22 cellular contexts compared by ENCODE assay signal in the genomic region with DNA sequence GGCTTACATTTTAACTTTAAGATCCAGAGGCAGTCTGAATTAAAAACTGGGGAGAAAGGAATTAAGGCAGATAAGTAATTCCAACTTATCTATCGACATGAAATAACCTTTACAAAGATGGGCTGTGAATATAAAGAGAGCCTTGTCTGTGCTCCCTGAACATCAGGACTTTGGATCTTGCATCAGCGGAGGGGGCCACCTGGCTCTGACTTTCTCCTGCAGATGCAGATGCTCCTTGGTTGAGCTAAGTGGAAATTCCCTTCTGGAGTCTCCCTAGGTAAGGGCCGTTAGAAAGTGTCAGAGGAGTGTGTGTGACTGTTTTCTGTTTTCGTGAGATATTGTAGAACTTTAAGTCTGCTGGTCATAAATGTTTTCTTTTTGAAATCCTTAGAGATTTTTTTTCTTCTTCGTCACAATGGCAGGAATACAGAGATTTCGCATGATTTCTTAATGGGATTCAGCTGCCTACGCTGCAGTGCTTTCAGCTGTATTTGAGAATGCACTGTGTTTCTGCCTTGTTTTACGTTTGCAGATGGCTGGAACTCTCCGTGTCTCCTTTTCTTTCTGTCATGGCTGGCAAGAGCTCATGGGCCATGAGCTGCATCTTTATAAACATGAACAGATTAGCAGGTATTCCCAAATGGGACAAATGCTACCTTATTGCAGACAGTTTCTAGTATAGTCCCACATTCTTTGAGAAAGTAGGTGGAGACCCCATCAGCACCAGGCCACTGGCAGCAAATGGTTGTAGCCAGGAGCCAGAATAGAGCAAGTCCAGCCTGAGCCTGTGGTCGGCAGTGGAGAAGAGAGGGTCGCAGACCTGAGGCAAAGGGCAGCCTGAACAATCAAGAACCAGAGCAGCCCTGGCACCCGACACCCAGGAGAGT.
DNase-seq lines count a peak whose midpoint lies in the region; ATAC-seq and TF ChIP-seq lines count a peak whose summit lies in the region.
"Had no signal": no experiment of that assay in that cellular context is flagged by ENCODE, and none has a peak within 500 bp of the region (broad histone marks: within the 10 kb centered on the region; RNA-seq: fewer than 3 reads in every experiment).

No MANE protein-coding gene starts in this region.

- H3K4me3 Mint-ChIP-seq in Caco-2 (ENCODE audit: unreplicated experiment): peak overlapping the region; percentile 53
- H3K4me3 Mint-ChIP-seq in HFFc6: no peak overlapping the region; the same call in 1 of the 2 replicates
- no peak overlapping the region for H3K4me3 Mint-ChIP-seq in natural killer cell
- H3K4me3 Mint-ChIP-seq: activated CD8-positive, alpha-beta T cell treated with anti-CD3 and anti-CD28 coated beads for 36 hours; CD4-positive, alpha-beta memory T cell; central memory CD8-positive, alpha-beta T cell; stimulated activated naive CD8-positive, alpha-beta T cell treated with anti-CD3 and anti-CD28 coated beads, Interleukin-15, Interleukin-2, amounts not matched to agents 100 ng/mL and 50 ng/mL, for 24 hours had no signal

- no peak overlapping the region for H3K23ac ChIP-seq in mesenchymal stem cell (ENCODE audit: low read length in 2 of 2)

- H3K36me3 Mint-ChIP-seq in Caco-2 (ENCODE audit: insufficient read depth, unreplicated experiment): no peaks in the 10 kb centered on the region
- H3K36me3 Mint-ChIP-seq in HFFc6 (ENCODE audit: low read depth): peaks cover 20% of the 10 kb centered on the region
- peaks cover 5% of the 10 kb centered on the region for H3K36me3 Mint-ChIP-seq in natural killer cell
- H3K36me3 Mint-ChIP-seq: CD4-positive, alpha-beta memory T cell had no signal

- H3K4me2 ChIP-seq in mesenchymal stem cell (ENCODE audit: low read length, poor library complexity, severe bottlenecking): no peak overlapping the region

- H2BK120ac ChIP-seq in mesenchymal stem cell (ENCODE audit: low read depth, low read length): peak overlapping the region; percentile 21

- H3K4ac ChIP-seq in mesenchymal stem cell (ENCODE audit: low read depth in 1 of 2, low read length in 2 of 2): peak overlapping the region; percentile 47 to 76

- H3K9me3 Mint-ChIP-seq in Caco-2 (ENCODE audit: unreplicated experiment): no peaks in the 10 kb centered on the region
- no peaks in the 10 kb centered on the region for H3K9me3 Mint-ChIP-seq in HFFc6
- H3K9me3 Mint-ChIP-seq in natural killer cell: no peaks in the 10 kb centered on the region
- H3K9me3 Mint-ChIP-seq: activated CD8-positive, alpha-beta T cell treated with anti-CD3 and anti-CD28 coated beads for 36 hours; CD4-positive, alpha-beta memory T cell; central memory CD8-positive, alpha-beta T cell; stimulated activated naive CD8-positive, alpha-beta T cell treated with anti-CD3 and anti-CD28 coated beads, Interleukin-15, Interleukin-2, amounts not matched to agents 100 ng/mL and 50 ng/mL, for 24 hours had no signal

- H3K27ac ChIP-seq in brain microvascular endothelial cell: peak overlapping the region; percentile 70
- peak overlapping the region; percentile 66 for H3K27ac ChIP-seq in mesenchymal stem cell (ENCODE audit: low read length, poor library complexity, severe bottlenecking)
- H3K27ac ChIP-seq: lower lobe of right lung, thyroid gland had no signal

- H2BK12ac ChIP-seq in mesenchymal stem cell (ENCODE audit: low read length in 2 of 2): peak overlapping the region; percentile 20 to 90

- no peaks in the 10 kb centered on the region for H3K9me3 ChIP-seq in Caco-2
- H3K9me3 ChIP-seq in mesenchymal stem cell (ENCODE audit: control insufficient read depth, low read length): no peaks in the 10 kb centered on the region
- H3K9me3 ChIP-seq: lower lobe of right lung, thyroid gland had no signal

- TF ChIP-seq CTCF in Caco-2 (IDR thresholded peaks at IDR 0.05; ENCODE audit: insufficient read depth in 1 of 2, low read depth in 1 of 2, low read length in 1 of 2, severe bottlenecking in 1 of 2, unreplicated experiment in 1 of 2): no peak
- no peak for TF ChIP-seq CTCF in HFFc6 (IDR thresholded peaks at IDR 0.05)
- TF ChIP-seq CTCF in brain microvascular endothelial cell (IDR thresholded peaks at IDR 0.05; ENCODE audit: low read depth, low read length, missing control alignments): no peak
- no peak for TF ChIP-seq CTCF in natural killer cell (IDR thresholded peaks at IDR 0.05)

- H3K14ac ChIP-seq in mesenchymal stem cell (ENCODE audit: low read length in 2 of 2): no peak overlapping the region

- peak overlapping the region; percentile 42 for H2AFZ ChIP-seq in mesenchymal stem cell (ENCODE audit: low read depth, low read length)

- intact Hi-C loops in Caco-2 (cut with micrococcal nuclease; ENCODE audit: unreplicated experiment) (no loop called here), natural killer cell (cut with micrococcal nuclease) (no loop called here)

- peak overlapping the region; percentile 54 for H4K91ac ChIP-seq in mesenchymal stem cell (ENCODE audit: low read length)

- ATAC-seq in natural killer cell: no peak
- ATAC-seq: activated CD8-positive, alpha-beta T cell treated with anti-CD3 and anti-CD28 coated beads for 36 hours; lower lobe of right lung had no signal

- H3K36me3 ChIP-seq in Caco-2 (ENCODE audit: control insufficient read depth, insufficient read depth, low read length): no peaks in the 10 kb centered on the region
- H3K36me3 ChIP-seq in brain microvascular endothelial cell (replicated peaks): no peaks in the 10 kb centered on the region
- H3K36me3 ChIP-seq in mesenchymal stem cell (ENCODE audit: control insufficient read depth in 1 of 2, insufficient read depth in 2 of 2, low read depth in 1 of 2, low read length in 2 of 2): no peaks in the 10 kb centered on the region
- H3K36me3 ChIP-seq: lower lobe of right lung, thyroid gland had no signal

- H2AK5ac ChIP-seq in mesenchymal stem cell (ENCODE audit: low read length, severe bottlenecking): peak overlapping the region; percentile 58

- H3K4me1 Mint-ChIP-seq in Caco-2 (ENCODE audit: low read depth, unreplicated experiment): peaks cover 64% of the 10 kb centered on the region
- H3K4me1 Mint-ChIP-seq in HFFc6 (ENCODE audit: low read depth): peaks cover 71% of the 10 kb centered on the region
- H3K4me1 Mint-ChIP-seq in natural killer cell: peaks cover 20 to 38% of the 10 kb centered on the region in 2 donors
- H3K4me1 Mint-ChIP-seq: CD4-positive, alpha-beta memory T cell; central memory CD8-positive, alpha-beta T cell had no signal

- H3K27ac Mint-ChIP-seq in Caco-2 (ENCODE audit: unreplicated experiment): peak overlapping the region; percentile 88
- H3K27ac Mint-ChIP-seq in HFFc6: peak overlapping the region; percentile 9; the same call in 1 of the 2 replicates
- no peak overlapping the region for H3K27ac Mint-ChIP-seq in natural killer cell
- H3K27ac Mint-ChIP-seq: activated CD8-positive, alpha-beta T cell treated with anti-CD3 and anti-CD28 coated beads for 36 hours; CD4-positive, alpha-beta memory T cell; stimulated activated naive CD8-positive, alpha-beta T cell treated with anti-CD3 and anti-CD28 coated beads, Interleukin-15, Interleukin-2, amounts not matched to agents 100 ng/mL and 50 ng/mL, for 24 hours had no signal

- peaks cover 46% of the 10 kb centered on the region for H3K4me1 ChIP-seq in Caco-2
- H3K4me1 ChIP-seq in mesenchymal stem cell (ENCODE audit: control insufficient read depth, insufficient read depth, low read depth, low read length): peaks cover 5% of the 10 kb centered on the region
- H3K4me1 ChIP-seq: lower lobe of right lung, thyroid gland had no signal

- no peak overlapping the region for H2BK15ac ChIP-seq in mesenchymal stem cell (ENCODE audit: low read depth, poor library complexity, severe bottlenecking)

- peak overlapping the region; percentile 74 for H3K9ac ChIP-seq in mesenchymal stem cell (ENCODE audit: low read length)

- H3K4me3 ChIP-seq in Caco-2 (ENCODE audit: low read depth, low read length) (no peak overlapping the region), brain microvascular endothelial cell (ENCODE audit: low read depth, low read length) (no peak overlapping the region), mesenchymal stem cell (ENCODE audit: insufficient read depth in 1 of 2, low read depth in 1 of 2, low read length in 2 of 2) (peak overlapping the region in 1 of 2 experiments; percentile 31)
- H3K4me3 ChIP-seq: lower lobe of right lung, thyroid gland had no signal

- DNase-seq in Caco-2: peak; percentile 69 to 75
- no peak for DNase-seq in HFFc6
- no peak for DNase-seq in brain microvascular endothelial cell
- DNase-seq in mesenchymal stem cell: no peak
- no peak for DNase-seq in activated CD4-positive, alpha-beta T cell treated with anti-CD3 and anti-CD28 coated beads, Interleukin-2, amount 50 U/mL, for 4 hours
- DNase-seq in natural killer cell: no peak
- DNase-seq in COLO668 (lab: John Stamatoyannopoulos, UW; ENCODE audit: unreplicated experiment): no peak
- DNase-seq: activated CD8-positive, alpha-beta T cell treated with anti-CD3 and anti-CD28 coated beads for 36 hours; activated T-cell treated with anti-CD3 and anti-CD28 coated beads for 4 hours; CD4-positive, alpha-beta memory T cell; DMS53; GDM1; hypothalamus; lower lobe of right lung; NCI-H2081; NCI-H526 treated with DMSO at 0.1 percent for 48 hours; nucleus accumbens; stimulated activated CD4-positive, alpha-beta T cell treated with anti-CD3 and anti-CD28 coated beads, Interleukin-4, amount 100 ng/mL, for 24 hours; T1000; thyroid gland had no signal

- BruUV-seq in Caco-2 (replicated peaks; lab: Mats Ljungman, UMichigan): TSS peak; percentile 92

- in situ Hi-C loops in brain microvascular endothelial cell (cut with HindIII; ENCODE audit: low pct_ligation_motif_present, low sequenced_read_pairs): no loop called here

- WGBS in mesenchymal stem cell: 78% methylated on average over 12 of the region's 12 CpGs

- H3K18ac ChIP-seq in mesenchymal stem cell (ENCODE audit: low read depth in 1 of 2, low read length in 2 of 2): peak overlapping the region; percentile 69 to 75

- CTCF ChIA-PET in Caco-2 (lab: Charles Lee): interaction anchor here (1.1 kb wide), 1 partner anchor 292 kb away, joined by 3 read pairs; no protein-coding TSS in a partner anchor

- no peaks in the 10 kb centered on the region for H3K79me1 ChIP-seq in mesenchymal stem cell (replicated peaks; ENCODE audit: low read length, poor library complexity, severe bottlenecking)

- no peak overlapping the region for H2BK5ac ChIP-seq in mesenchymal stem cell (ENCODE audit: low read depth, low read length, poor library complexity, severe bottlenecking)

- POLR2A ChIA-PET in Caco-2 (lab: Charles Lee): interaction anchor here (0.6 kb wide), 1 partner anchor 292 kb away, joined by 3 read pairs; no protein-coding TSS in a partner anchor

- H3K27me3 Mint-ChIP-seq in Caco-2 (ENCODE audit: insufficient read depth, unreplicated experiment) (no peaks in the 10 kb centered on the region), HFFc6 (ENCODE audit: insufficient read depth) (no peaks in the 10 kb centered on the region; the same call in 1 of the 2 replicates), natural killer cell (ENCODE audit: low read depth in 2 of 2) (peaks cover 30 to 41% of the 10 kb centered on the region in 2 donors)

- H3K27me3 ChIP-seq in Caco-2 (replicated peaks; ENCODE audit: control insufficient read depth, insufficient read depth, low read length): no peaks in the 10 kb centered on the region
- no peaks in the 10 kb centered on the region for H3K27me3 ChIP-seq in brain microvascular endothelial cell (replicated peaks)
- no peaks in the 10 kb centered on the region for H3K27me3 ChIP-seq in mesenchymal stem cell (ENCODE audit: control insufficient read depth in 1 of 2, insufficient read depth in 1 of 2, low read length in 2 of 2)
- H3K27me3 ChIP-seq: thyroid gland had no signal

- peak overlapping the region; percentile 21 for H4K8ac ChIP-seq in mesenchymal stem cell (ENCODE audit: low read length)

Comparison
In these comparisons a context has a peak if more than half of its experiments do, and no peak if none do; other contexts are left out.
1. DNase-seq: peak in Caco-2 (2 of 2); none in HFFc6 (single experiment), brain microvascular endothelial cell (single experiment), mesenchymal stem cell (single experiment), activated CD4-positive, alpha-beta T cell treated with anti-CD3 and anti-CD28 coated beads, Interleukin-2, amount 50 U/mL, for 4 hours (0 of 2), natural killer cell (single experiment) and COLO668 (single experiment).
2. H3K27ac Mint-ChIP-seq: peak in Caco-2 (single experiment) and HFFc6 (single experiment); none in natural killer cell (0 of 2).